1 cellular context compared by ENCODE assay signal in genomic region chr10:43679509-43679908, GRCh38.
TF ChIP-seq lines count a peak whose summit lies in the region.

No MANE protein-coding gene starts in this region.

TF ChIP-seq in H1, 55 proteins besides CTCF, POLR2A, EP300 and RAD21 (continued from another document):
- no peak for TF ChIP-seq CHD7 (IDR thresholded peaks at IDR 0.05; ENCODE audit: insufficient replicate concordance, low read length)
- no peak for TF ChIP-seq HDAC6 (IDR thresholded peaks at IDR 0.05; ENCODE audit: low read depth, low read length)
- TF ChIP-seq SP1 (IDR thresholded peaks at IDR 0.05; ENCODE audit: low read depth, low read length): no peak
- no peak for TF ChIP-seq RXRA (IDR thresholded peaks at IDR 0.05; ENCODE audit: insufficient read depth, low read depth, low read length)
- no peak for TF ChIP-seq JUND (IDR thresholded peaks at IDR 0.05; ENCODE audit: low read length)
- no peak for TF ChIP-seq SIN3A (conservative IDR thresholded peaks at IDR 0.05 in 1 of 2, IDR thresholded peaks at IDR 0.05 in 1 of 2; ENCODE audit: low read depth in 1 of 2, low read length in 2 of 2)
- TF ChIP-seq SUZ12 (IDR thresholded peaks at IDR 0.05; ENCODE audit: low read length): no peak
- no peak for TF ChIP-seq SIX5 (IDR thresholded peaks at IDR 0.05; ENCODE audit: low read depth, low read length)
- no peak for TF ChIP-seq EZH2 (IDR thresholded peaks at IDR 0.05; ENCODE audit: low read depth, low read length, severe bottlenecking)
- no peak for TF ChIP-seq EGR1 (IDR thresholded peaks at IDR 0.05; ENCODE audit: borderline replicate concordance, low read depth, low read length)
- TF ChIP-seq NANOG (IDR thresholded peaks at IDR 0.05; ENCODE audit: insufficient read depth, low read depth, low read length, poor library complexity, severe bottlenecking): no peak
- TF ChIP-seq GABPA (IDR thresholded peaks at IDR 0.05; ENCODE audit: borderline replicate concordance, insufficient read depth, low read length): no peak
- TF ChIP-seq ZNF274 (IDR thresholded peaks at IDR 0.05; ENCODE audit: borderline replicate concordance, extremely low read depth, low read length): no peak
